ENCODE assay signal across 1 cellular context in the genomic region with DNA sequence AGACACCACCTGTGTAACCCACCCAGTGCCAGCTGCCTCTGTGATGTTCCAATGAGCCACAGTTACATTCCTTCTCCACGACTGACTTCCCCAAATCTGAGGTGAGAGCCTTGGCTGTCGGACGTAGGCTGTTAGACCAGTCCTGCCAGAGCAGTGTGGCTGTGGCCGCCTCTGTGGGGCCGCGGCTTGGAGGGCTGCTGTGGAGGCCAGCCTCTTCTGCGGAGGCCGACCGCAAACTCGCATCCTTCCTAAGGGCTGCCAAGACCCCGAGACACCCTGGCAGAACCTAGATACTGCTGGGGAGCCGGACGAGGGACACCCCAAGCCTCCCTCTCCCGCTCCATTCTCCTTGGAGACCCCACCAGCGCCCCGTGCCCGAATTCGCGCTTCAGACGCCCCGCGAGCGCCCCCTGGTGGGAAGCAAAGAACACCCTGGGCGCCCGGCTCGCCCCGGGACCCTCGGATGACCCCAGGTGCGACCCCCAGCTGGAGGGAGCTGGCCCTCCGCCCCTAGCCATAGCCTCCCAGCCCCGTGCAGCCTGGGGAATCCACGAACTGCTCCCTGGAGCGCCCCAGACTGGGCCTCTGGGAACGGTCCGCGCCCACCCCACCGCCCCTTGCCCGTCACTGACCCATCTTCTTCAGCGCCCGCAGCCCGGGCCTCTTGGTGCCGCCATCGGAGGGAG.
A peak's percentile ranks its signal among the peaks of the same experiment; 100 is the strongest.
TF ChIP-seq lines count a peak whose summit lies in the region.

No MANE protein-coding gene starts in this region.

TF ChIP-seq in HepG2, 621 proteins besides CTCF, POLR2A, EP300 and RAD21 (continued from another document and continues in another):
- TF ChIP-seq SOX5 (CRISPR knock-in tag; IDR thresholded peaks at IDR 0.05; ENCODE audit: borderline replicate concordance) (no peak), ZMYM2 (CRISPR knock-in tag; IDR thresholded peaks at IDR 0.05) (no peak), ZSCAN9 (CRISPR knock-in tag; IDR thresholded peaks at IDR 0.05; ENCODE audit: borderline replicate concordance) (no peak), FOXA3 (CRISPR knock-in tag; IDR thresholded peaks at IDR 0.05) (no peak), NR2F2 (IDR thresholded peaks at IDR 0.05; ENCODE audit: borderline replicate concordance, low read depth) (no peak), TAF15 (IDR thresholded peaks at IDR 0.05; ENCODE audit: low read depth, low read length, poor library complexity, severe bottlenecking) (peak; percentile 74), ZNF724P (CRISPR knock-in tag; IDR thresholded peaks at IDR 0.05; ENCODE audit: borderline replicate concordance) (peak; percentile 42; the same call in 1 of the 2 replicates), ONECUT2 (CRISPR knock-in tag; IDR thresholded peaks at IDR 0.05) (no peak), ZBTB3 (CRISPR knock-in tag; IDR thresholded peaks at IDR 0.05; ENCODE audit: borderline replicate concordance, low read depth) (no peak), GTF3A (CRISPR knock-in tag; conservative IDR thresholded peaks at IDR 0.05) (no peak), ZNF747 (CRISPR knock-in tag; IDR thresholded peaks at IDR 0.05; ENCODE audit: borderline replicate concordance) (no peak), MAZ (IDR thresholded peaks at IDR 0.05; ENCODE audit: borderline replicate concordance, low read depth, low read length) (peak; percentile 30; the same call in 1 of the 2 replicates), MAZ (CRISPR knock-in tag; IDR thresholded peaks at IDR 0.05; ENCODE audit: low read depth) (no peak), AGO2 (optimal IDR thresholded peaks at IDR 0.05; ENCODE audit: low read depth, low read length) (no peak), YEATS4 (CRISPR knock-in tag; IDR thresholded peaks at IDR 0.05; ENCODE audit: borderline replicate concordance) (no peak), SMYD3 (CRISPR knock-in tag; IDR thresholded peaks at IDR 0.05) (no peak), RBM22 (optimal IDR thresholded peaks at IDR 0.05; ENCODE audit: low read length) (no peak), ZNF879 (CRISPR knock-in tag; IDR thresholded peaks at IDR 0.05) (no peak), ZFY (CRISPR knock-in tag; IDR thresholded peaks at IDR 0.05) (no peak), ZNF33A (CRISPR knock-in tag; IDR thresholded peaks at IDR 0.05; ENCODE audit: borderline replicate concordance) (no peak), KDM4B (CRISPR knock-in tag; IDR thresholded peaks at IDR 0.05) (no peak), ZKSCAN5 (CRISPR knock-in tag; IDR thresholded peaks at IDR 0.05) (no peak), TBX3 (IDR thresholded peaks at IDR 0.05; ENCODE audit: borderline replicate concordance) (no peak), HOXA7 (CRISPR knock-in tag; IDR thresholded peaks at IDR 0.05) (no peak), NFIB (CRISPR knock-in tag; IDR thresholded peaks at IDR 0.05; ENCODE audit: borderline replicate concordance) (no peak), ZNF615 (CRISPR knock-in tag; IDR thresholded peaks at IDR 0.05; ENCODE audit: borderline replicate concordance) (no peak), IKZF4 (CRISPR knock-in tag; IDR thresholded peaks at IDR 0.05; ENCODE audit: borderline replicate concordance, low read depth, not compliant biosample characterization) (no peak), ATF7 (IDR thresholded peaks at IDR 0.05) (no peak), ATF7 (CRISPR knock-in tag; IDR thresholded peaks at IDR 0.05) (no peak), ZNF143 (CRISPR knock-in tag; IDR thresholded peaks at IDR 0.05) (no peak), KLF9 (CRISPR knock-in tag; IDR thresholded peaks at IDR 0.05; ENCODE audit: low read depth) (no peak), HOXA9 (CRISPR knock-in tag; IDR thresholded peaks at IDR 0.05; ENCODE audit: borderline replicate concordance) (no peak), TBL1XR1 (IDR thresholded peaks at IDR 0.05; ENCODE audit: borderline replicate concordance, low read length, partially characterized antibody) (no peak)
- TF ChIP-seq, protein P1, sequence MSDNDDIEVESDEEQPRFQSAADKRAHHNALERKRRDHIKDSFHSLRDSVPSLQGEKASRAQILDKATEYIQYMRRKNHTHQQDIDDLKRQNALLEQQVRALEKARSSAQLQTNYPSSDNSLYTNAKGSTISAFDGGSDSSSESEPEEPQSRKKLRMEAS (IDR thresholded peaks at IDR 0.05): no peak
- TF ChIP-seq, protein P2, sequence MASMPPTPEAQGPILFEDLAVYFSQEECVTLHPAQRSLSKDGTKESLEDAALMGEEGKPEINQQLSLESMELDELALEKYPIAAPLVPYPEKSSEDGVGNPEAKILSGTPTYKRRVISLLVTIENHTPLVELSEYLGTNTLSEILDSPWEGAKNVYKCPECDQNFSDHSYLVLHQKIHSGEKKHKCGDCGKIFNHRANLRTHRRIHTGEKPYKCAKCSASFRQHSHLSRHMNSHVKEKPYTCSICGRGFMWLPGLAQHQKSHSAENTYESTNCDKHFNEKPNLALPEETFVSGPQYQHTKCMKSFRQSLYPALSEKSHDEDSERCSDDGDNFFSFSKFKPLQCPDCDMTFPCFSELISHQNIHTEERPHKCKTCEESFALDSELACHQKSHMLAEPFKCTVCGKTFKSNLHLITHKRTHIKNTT (CRISPR knock-in tag; IDR thresholded peaks at IDR 0.05): no peak
- TF ChIP-seq, protein P3, sequence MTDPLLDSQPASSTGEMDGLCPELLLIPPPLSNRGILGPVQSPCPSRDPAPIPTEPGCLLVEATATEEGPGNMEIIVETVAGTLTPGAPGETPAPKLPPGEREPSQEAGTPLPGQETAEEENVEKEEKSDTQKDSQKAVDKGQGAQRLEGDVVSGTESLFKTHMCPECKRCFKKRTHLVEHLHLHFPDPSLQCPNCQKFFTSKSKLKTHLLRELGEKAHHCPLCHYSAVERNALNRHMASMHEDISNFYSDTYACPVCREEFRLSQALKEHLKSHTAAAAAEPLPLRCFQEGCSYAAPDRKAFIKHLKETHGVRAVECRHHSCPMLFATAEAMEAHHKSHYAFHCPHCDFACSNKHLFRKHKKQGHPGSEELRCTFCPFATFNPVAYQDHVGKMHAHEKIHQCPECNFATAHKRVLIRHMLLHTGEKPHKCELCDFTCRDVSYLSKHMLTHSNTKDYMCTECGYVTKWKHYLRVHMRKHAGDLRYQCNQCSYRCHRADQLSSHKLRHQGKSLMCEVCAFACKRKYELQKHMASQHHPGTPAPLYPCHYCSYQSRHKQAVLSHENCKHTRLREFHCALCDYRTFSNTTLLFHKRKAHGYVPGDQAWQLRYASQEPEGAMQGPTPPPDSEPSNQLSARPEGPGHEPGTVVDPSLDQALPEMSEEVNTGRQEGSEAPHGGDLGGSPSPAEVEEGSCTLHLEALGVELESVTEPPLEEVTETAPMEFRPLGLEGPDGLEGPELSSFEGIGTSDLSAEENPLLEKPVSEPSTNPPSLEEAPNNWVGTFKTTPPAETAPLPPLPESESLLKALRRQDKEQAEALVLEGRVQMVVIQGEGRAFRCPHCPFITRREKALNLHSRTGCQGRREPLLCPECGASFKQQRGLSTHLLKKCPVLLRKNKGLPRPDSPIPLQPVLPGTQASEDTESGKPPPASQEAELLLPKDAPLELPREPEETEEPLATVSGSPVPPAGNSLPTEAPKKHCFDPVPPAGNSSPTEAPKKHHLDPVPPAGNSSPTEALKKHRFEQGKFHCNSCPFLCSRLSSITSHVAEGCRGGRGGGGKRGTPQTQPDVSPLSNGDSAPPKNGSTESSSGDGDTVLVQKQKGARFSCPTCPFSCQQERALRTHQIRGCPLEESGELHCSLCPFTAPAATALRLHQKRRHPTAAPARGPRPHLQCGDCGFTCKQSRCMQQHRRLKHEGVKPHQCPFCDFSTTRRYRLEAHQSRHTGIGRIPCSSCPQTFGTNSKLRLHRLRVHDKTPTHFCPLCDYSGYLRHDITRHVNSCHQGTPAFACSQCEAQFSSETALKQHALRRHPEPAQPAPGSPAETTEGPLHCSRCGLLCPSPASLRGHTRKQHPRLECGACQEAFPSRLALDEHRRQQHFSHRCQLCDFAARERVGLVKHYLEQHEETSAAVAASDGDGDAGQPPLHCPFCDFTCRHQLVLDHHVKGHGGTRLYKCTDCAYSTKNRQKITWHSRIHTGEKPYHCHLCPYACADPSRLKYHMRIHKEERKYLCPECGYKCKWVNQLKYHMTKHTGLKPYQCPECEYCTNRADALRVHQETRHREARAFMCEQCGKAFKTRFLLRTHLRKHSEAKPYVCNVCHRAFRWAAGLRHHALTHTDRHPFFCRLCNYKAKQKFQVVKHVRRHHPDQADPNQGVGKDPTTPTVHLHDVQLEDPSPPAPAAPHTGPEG (CRISPR knock-in tag; IDR thresholded peaks at IDR 0.05): no peak; the same call in 1 of the 2 replicates
- TF ChIP-seq, protein P4, sequence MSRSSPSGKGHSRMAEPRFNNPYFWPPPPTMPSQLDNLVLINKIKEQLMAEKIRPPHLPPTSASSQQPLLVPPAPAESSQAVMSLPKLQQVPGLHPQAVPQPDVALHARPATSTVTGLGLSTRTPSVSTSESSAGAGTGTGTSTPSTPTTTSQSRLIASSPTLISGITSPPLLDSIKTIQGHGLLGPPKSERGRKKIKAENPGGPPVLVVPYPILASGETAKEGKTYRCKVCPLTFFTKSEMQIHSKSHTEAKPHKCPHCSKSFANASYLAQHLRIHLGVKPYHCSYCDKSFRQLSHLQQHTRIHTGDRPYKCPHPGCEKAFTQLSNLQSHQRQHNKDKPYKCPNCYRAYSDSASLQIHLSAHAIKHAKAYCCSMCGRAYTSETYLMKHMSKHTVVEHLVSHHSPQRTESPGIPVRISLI (CRISPR knock-in tag; IDR thresholded peaks at IDR 0.05; ENCODE audit: borderline replicate concordance): no peak
- TF ChIP-seq, protein P5, sequence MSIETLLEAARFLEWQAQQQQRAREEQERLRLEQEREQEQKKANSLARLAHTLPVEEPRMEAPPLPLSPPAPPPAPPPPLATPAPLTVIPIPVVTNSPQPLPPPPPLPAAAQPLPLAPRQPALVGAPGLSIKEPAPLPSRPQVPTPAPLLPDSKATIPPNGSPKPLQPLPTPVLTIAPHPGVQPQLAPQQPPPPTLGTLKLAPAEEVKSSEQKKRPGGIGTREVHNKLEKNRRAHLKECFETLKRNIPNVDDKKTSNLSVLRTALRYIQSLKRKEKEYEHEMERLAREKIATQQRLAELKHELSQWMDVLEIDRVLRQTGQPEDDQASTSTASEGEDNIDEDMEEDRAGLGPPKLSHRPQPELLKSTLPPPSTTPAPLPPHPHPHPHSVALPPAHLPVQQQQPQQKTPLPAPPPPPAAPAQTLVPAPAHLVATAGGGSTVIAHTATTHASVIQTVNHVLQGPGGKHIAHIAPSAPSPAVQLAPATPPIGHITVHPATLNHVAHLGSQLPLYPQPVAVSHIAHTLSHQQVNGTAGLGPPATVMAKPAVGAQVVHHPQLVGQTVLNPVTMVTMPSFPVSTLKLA (IDR thresholded peaks at IDR 0.05): no peak
- TF ChIP-seq, protein P6, sequence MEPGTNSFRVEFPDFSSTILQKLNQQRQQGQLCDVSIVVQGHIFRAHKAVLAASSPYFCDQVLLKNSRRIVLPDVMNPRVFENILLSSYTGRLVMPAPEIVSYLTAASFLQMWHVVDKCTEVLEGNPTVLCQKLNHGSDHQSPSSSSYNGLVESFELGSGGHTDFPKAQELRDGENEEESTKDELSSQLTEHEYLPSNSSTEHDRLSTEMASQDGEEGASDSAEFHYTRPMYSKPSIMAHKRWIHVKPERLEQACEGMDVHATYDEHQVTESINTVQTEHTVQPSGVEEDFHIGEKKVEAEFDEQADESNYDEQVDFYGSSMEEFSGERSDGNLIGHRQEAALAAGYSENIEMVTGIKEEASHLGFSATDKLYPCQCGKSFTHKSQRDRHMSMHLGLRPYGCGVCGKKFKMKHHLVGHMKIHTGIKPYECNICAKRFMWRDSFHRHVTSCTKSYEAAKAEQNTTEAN (CRISPR knock-in tag; conservative IDR thresholded peaks at IDR 0.05): no peak
- TF ChIP-seq, protein P7, sequence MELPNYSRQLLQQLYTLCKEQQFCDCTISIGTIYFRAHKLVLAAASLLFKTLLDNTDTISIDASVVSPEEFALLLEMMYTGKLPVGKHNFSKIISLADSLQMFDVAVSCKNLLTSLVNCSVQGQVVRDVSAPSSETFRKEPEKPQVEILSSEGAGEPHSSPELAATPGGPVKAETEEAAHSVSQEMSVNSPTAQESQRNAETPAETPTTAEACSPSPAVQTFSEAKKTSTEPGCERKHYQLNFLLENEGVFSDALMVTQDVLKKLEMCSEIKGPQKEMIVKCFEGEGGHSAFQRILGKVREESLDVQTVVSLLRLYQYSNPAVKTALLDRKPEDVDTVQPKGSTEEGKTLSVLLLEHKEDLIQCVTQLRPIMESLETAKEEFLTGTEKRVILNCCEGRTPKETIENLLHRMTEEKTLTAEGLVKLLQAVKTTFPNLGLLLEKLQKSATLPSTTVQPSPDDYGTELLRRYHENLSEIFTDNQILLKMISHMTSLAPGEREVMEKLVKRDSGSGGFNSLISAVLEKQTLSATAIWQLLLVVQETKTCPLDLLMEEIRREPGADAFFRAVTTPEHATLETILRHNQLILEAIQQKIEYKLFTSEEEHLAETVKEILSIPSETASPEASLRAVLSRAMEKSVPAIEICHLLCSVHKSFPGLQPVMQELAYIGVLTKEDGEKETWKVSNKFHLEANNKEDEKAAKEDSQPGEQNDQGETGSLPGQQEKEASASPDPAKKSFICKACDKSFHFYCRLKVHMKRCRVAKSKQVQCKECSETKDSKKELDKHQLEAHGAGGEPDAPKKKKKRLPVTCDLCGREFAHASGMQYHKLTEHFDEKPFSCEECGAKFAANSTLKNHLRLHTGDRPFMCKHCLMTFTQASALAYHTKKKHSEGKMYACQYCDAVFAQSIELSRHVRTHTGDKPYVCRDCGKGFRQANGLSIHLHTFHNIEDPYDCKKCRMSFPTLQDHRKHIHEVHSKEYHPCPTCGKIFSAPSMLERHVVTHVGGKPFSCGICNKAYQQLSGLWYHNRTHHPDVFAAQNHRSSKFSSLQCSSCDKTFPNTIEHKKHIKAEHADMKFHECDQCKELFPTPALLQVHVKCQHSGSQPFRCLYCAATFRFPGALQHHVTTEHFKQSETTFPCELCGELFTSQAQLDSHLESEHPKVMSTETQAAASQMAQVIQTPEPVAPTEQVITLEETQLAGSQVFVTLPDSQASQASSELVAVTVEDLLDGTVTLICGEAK (IDR thresholded peaks at IDR 0.05): no peak
- TF ChIP-seq, protein P7 (CRISPR knock-in tag; IDR thresholded peaks at IDR 0.05): no peak
